8 cellular contexts compared by ENCODE assay signal in the genomic region with DNA sequence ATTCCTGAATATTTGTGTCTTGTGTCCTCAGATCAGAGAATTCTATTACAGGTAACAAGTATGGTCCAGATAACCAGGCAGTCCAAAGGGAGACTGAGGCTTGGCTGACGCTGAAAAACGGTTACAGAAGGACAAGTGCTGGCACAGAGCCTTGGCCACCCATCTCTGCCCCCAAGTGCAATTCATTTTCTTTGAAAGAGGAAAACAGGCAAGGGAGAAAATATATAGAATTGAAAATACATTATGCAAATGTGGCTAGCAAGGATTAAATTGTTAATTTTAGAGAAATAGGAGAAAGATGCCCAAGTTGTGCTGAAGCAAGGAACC. TPM values are rescaled to one million over a fixed set of nuclear protein-coding genes. Genes with fewer than 3 reads are reported as not detected.
DNase-seq lines count a peak whose midpoint lies in the region; ATAC-seq, FAIRE-seq and TF ChIP-seq lines count a peak whose summit lies in the region.

No MANE protein-coding gene starts in this region.

- H3K4me3 Mint-ChIP-seq in effector memory CD8-positive, alpha-beta T cell, result peak overlapping the region; percentile 78 to 80

- peaks cover 8% of the 10 kb centered on the region for H3F3A ChIP-seq in MM.1S (ENCODE audit: insufficient read depth, low read length)

- POLR2A ChIA-PET in BJ (lab: Charles Lee), result interaction anchor here (0.7 kb wide), 1 partner anchor 147 kb away, joined by 4 read pairs; the partner anchor contains the start of gene CELSR2

- CTCF ChIA-PET in BJ (lab: Yijun Ruan, JAX), result interaction anchor here (0.6 to 9.2 kb wide), 10 partner anchors 9 to 196 kb away, joined by 3 to 140 read pairs (median 6); partner anchors contain the start of gene PSRC1

- H3K27ac ChIP-seq in MM.1S (ENCODE audit: low read length), result no peak overlapping the region

- DNase-seq in BJ (ENCODE audit: low read depth) (no peak), MM.1S (no peak), NAMALWA (ENCODE audit: low spot score) (no peak), NCI-H69 (lab: John Stamatoyannopoulos, UW) (no peak), HTR-8/SVneo (ENCODE audit: insufficient read length, low spot score) (no peak)
- no peak for DNase-seq in effector memory CD8-positive, alpha-beta T cell

- H3K9me3 ChIP-seq in MM.1S (replicated peaks; ENCODE audit: insufficient read depth, low read length), result no peaks in the 10 kb centered on the region
- H3K9me3 ChIP-seq in neuron (ENCODE audit: low read length), result no peaks in the 10 kb centered on the region

- H3K9ac ChIP-seq in MM.1S (ENCODE audit: low read length), result no peak overlapping the region

- H3K4me1 Mint-ChIP-seq in effector memory CD8-positive, alpha-beta T cell (ENCODE audit: low read depth in 2 of 2), result peaks cover 9% of the 10 kb centered on the region in 2 donors

- no peaks in the 10 kb centered on the region for H3K9me3 Mint-ChIP-seq in effector memory CD8-positive, alpha-beta T cell

- peaks cover 47 to 55% of the 10 kb centered on the region in 2 donors for H3K27me3 Mint-ChIP-seq in effector memory CD8-positive, alpha-beta T cell

- no peaks in the 10 kb centered on the region for H3K9me2 ChIP-seq in MM.1S (replicated peaks; ENCODE audit: insufficient read depth, low read length)

- H2AFZ ChIP-seq in MM.1S (ENCODE audit: low read length), result no peak overlapping the region
- no peak overlapping the region for H2AFZ ChIP-seq in neuron (ENCODE audit: low read depth, low read length)

- H3K4me1 ChIP-seq in MM.1S (ENCODE audit: low read length), result peaks cover 13% of the 10 kb centered on the region; the same call in 1 of the 2 replicates
- H3K4me1 ChIP-seq in neuron (ENCODE audit: insufficient read depth, low read length), result peaks cover 59% of the 10 kb centered on the region

- TF ChIP-seq CTCF in BJ (IDR thresholded peaks at IDR 0.05; ENCODE audit: insufficient read depth, low read depth, low read length) (no peak), MM.1S (IDR thresholded peaks at IDR 0.05; ENCODE audit: low read length) (no peak)

- no peak for ATAC-seq in effector memory CD8-positive, alpha-beta T cell (replicated peaks)
- no peak for ATAC-seq in HG02852 (IDR thresholded peaks at IDR 0.05; ENCODE audit: unreplicated experiment)

- H3K36me3 ChIP-seq in BJ (ENCODE audit: control insufficient read depth, insufficient read depth, low read length), result no peaks in the 10 kb centered on the region
- H3K36me3 ChIP-seq in MM.1S (replicated peaks; ENCODE audit: insufficient read depth, low read length), result no peaks in the 10 kb centered on the region
- peaks cover 6% of the 10 kb centered on the region for H3K36me3 ChIP-seq in neuron (ENCODE audit: insufficient read depth, low read length)

- FAIRE-seq in HTR-8/SVneo (lab: Jason Lieb, UNC), result no peak

- H3K27me3 ChIP-seq in BJ (ENCODE audit: control insufficient read depth, insufficient read depth, low read length) (no peaks in the 10 kb centered on the region), MM.1S (replicated peaks; ENCODE audit: insufficient read depth, low read length) (no peaks in the 10 kb centered on the region), neuron (ENCODE audit: insufficient read depth, low read length) (no peaks in the 10 kb centered on the region)

- H3K4me3 ChIP-seq in BJ (ENCODE audit: low read depth, low read length) (peak overlapping the region; percentile 50), MM.1S (ENCODE audit: low read length) (peak overlapping the region; percentile 43; the same call in 1 of the 2 replicates), neuron (ENCODE audit: low read length) (peak overlapping the region; percentile 98)

- H3K4me2 ChIP-seq in MM.1S (ENCODE audit: low read depth, low read length), result peak overlapping the region; percentile 45; the same call in 1 of the 2 replicates

- peaks cover 9% of the 10 kb centered on the region; the same call in 1 of the 2 replicates for H3K79me2 ChIP-seq in MM.1S (ENCODE audit: low read length)

- no peak overlapping the region for H3K27ac Mint-ChIP-seq in effector memory CD8-positive, alpha-beta T cell

- H4K20me1 ChIP-seq in MM.1S (ENCODE audit: insufficient read depth, low read length), result no peaks in the 10 kb centered on the region

- peaks cover 16% of the 10 kb centered on the region for H3K36me3 Mint-ChIP-seq in effector memory CD8-positive, alpha-beta T cell (ENCODE audit: insufficient read depth)

RNA-seq across cellular contexts. Expression of gene SORT1, which starts 1.2 kb away (rescaled TPM):
- polyA plus RNA-seq in BJ (2011; rRNA removed), result 38.6 and 52.6 TPM in 2 replicates
- 144 and 155 TPM in 2 replicates for polyA minus RNA-seq in BJ (2011; rRNA and poly(A)+ RNA removed)

RNA-seq across cellular contexts. Expression of gene PSMA5, which starts 29.8 kb away (rescaled TPM):
- polyA plus RNA-seq in BJ (2011; rRNA removed), result 151 and 226 TPM in 2 replicates
- polyA minus RNA-seq in BJ (2011; rRNA and poly(A)+ RNA removed), result 47.0 and 57.6 TPM in 2 replicates

Comparison
In these comparisons a context has a peak if more than half of its experiments do, and no peak if none do; other contexts are left out.
1. H3K4me3 ChIP-seq: peak in every context shown above with its lines; median percentile 98 in neuron; 50 in BJ; 43 in MM.1S.